Comparison of ENCODE assay signal across 8 cellular contexts in the genomic region with DNA sequence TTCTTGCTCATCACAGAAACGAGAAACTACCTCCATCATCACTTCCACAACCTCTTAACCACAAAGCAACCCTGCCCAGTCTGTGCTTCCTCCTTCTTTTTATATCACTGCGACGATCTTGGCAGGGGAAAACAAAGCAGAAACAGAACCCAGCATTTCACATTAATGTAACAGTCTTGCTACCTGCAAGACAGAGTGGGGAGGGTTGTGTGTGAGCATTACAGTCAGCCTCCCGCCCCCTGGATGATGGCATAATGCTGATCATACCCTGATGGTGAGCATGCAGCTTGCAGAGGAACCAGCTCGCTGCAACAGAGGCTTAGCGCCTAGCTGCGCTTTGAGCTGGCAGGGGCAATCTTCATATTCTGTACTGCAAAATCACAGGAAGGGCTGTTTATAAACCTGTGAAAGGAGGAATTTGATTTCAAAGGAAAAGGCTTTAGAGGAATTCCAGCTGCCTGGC.
DNase-seq lines count a peak whose midpoint lies in the region; ATAC-seq, FAIRE-seq and TF ChIP-seq lines count a peak whose summit lies in the region.

No MANE protein-coding gene starts in this region.

- no peak for TF ChIP-seq POLR2A in GM12891 (IDR thresholded peaks at IDR 0.05; ENCODE audit: low read depth, low read length)

- H3K4me1 Mint-ChIP-seq in mesothelial cell of epicardium: peaks cover 32% of the 10 kb centered on the region
- peaks cover 12% of the 10 kb centered on the region for H3K4me1 Mint-ChIP-seq in stimulated activated memory B cell treated with anti-CD40 and anti-IgM and Interleukin-4, amounts not matched to agents 10 μg/mL and 1 μg/mL and 100 μg/mL, for 72 hours

- FAIRE-seq in GM12891 (lab: Jason Lieb, UNC) (no peak), RCC 7860 (lab: Jason Lieb, UNC) (no peak)

- DNase-seq in GM12891 (ENCODE audit: insufficient read length, low spot score) (peak; percentile 1), RCC 7860 (ENCODE audit: low spot score) (peak; percentile 22), mesothelial cell of epicardium (ENCODE audit: low spot score in 2 of 2, unreplicated experiment in 2 of 2) (no peak), GM19238 (ENCODE audit: insufficient read length, low spot score) (no peak), DMS153 (lab: John Stamatoyannopoulos, UW) (no peak)
- peak; percentile 1 for DNase-seq in activated gamma-delta T cell treated with anti-CD3 and anti-CD28 coated beads, Interleukin-2, amount 50 U/mL, for 16 hours (ENCODE audit: low read depth)

- H3K9me3 Mint-ChIP-seq in mesothelial cell of epicardium: no peaks in the 10 kb centered on the region
- no peaks in the 10 kb centered on the region for H3K9me3 Mint-ChIP-seq in stimulated activated memory B cell treated with anti-CD40 and anti-IgM and Interleukin-4, amounts not matched to agents 10 μg/mL and 1 μg/mL and 100 μg/mL, for 72 hours

- H3K4me3 Mint-ChIP-seq in mesothelial cell of epicardium: peak overlapping the region; percentile 40
- peak overlapping the region; percentile 6 for H3K4me3 Mint-ChIP-seq in stimulated activated memory B cell treated with anti-CD40 and anti-IgM and Interleukin-4, amounts not matched to agents 10 μg/mL and 1 μg/mL and 100 μg/mL, for 72 hours

- H3K27ac Mint-ChIP-seq in mesothelial cell of epicardium: peak overlapping the region; percentile 77
- H3K27ac Mint-ChIP-seq in stimulated activated memory B cell treated with anti-CD40 and anti-IgM and Interleukin-4, amounts not matched to agents 10 μg/mL and 1 μg/mL and 100 μg/mL, for 72 hours: no peak overlapping the region

- H3K36me3 Mint-ChIP-seq in mesothelial cell of epicardium: no peaks in the 10 kb centered on the region
- no peaks in the 10 kb centered on the region for H3K36me3 Mint-ChIP-seq in stimulated activated memory B cell treated with anti-CD40 and anti-IgM and Interleukin-4, amounts not matched to agents 10 μg/mL and 1 μg/mL and 100 μg/mL, for 72 hours

- TF ChIP-seq CTCF in mesothelial cell of epicardium (IDR thresholded peaks at IDR 0.05; ENCODE audit: unreplicated experiment): no peak

- peak; percentile 53 for ATAC-seq in HG02763 (IDR thresholded peaks at IDR 0.05; ENCODE audit: unreplicated experiment)
- peak; percentile 91 for ATAC-seq in stimulated activated memory B cell treated with anti-CD40 and anti-IgM and Interleukin-4, amounts not matched to agents 10 μg/mL and 1 μg/mL and 100 μg/mL, for 72 hours

- no peaks in the 10 kb centered on the region for H3K27me3 Mint-ChIP-seq in mesothelial cell of epicardium (ENCODE audit: low read depth)
- H3K27me3 Mint-ChIP-seq in stimulated activated memory B cell treated with anti-CD40 and anti-IgM and Interleukin-4, amounts not matched to agents 10 μg/mL and 1 μg/mL and 100 μg/mL, for 72 hours: no peaks in the 10 kb centered on the region

TF ChIP-seq in GM12891, 5 proteins besides CTCF, POLR2A, EP300 and RAD21:
- TF ChIP-seq PAX5 (IDR thresholded peaks at IDR 0.05; ENCODE audit: insufficient read depth, low read length, severe bottlenecking) (no peak), POU2F2 (IDR thresholded peaks at IDR 0.05; ENCODE audit: low read depth, low read length) (no peak), SPI1 (IDR thresholded peaks at IDR 0.05; ENCODE audit: low read depth, low read length) (peak; percentile 45)

Comparison
In these comparisons a context has a peak if more than half of its experiments do, and no peak if none do; other contexts are left out.
1. DNase-seq: peak in GM12891 (single experiment), RCC 7860 (single experiment) and activated gamma-delta T cell treated with anti-CD3 and anti-CD28 coated beads, Interleukin-2, amount 50 U/mL, for 16 hours (single experiment); none in mesothelial cell of epicardium (0 of 2), GM19238 (single experiment) and DMS153 (single experiment).